In the genomic region with DNA sequence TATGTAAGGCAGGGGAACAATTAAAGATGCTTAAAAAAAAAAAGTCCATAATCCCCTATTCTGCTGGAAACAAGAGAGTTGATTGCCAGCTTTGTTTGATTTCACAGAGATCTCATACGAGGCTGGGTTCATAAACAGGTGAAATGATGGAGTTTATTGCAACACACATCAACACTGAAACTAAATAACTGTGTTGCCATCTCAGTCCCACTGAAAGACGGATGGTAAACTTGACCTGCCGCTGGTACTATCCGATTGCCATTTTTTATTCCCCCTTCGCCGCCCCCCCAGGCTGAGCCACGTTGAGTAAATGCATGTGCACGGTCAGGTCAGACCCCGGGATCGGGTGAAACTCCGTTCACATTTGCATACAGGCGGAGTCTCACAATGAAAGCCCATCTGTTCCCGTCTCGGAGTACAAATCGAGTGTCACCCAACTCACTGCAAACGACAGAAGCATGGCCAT, we compare ENCODE assay signal across 8 cellular contexts.
DNase-seq lines count a peak whose midpoint lies in the region; ATAC-seq and TF ChIP-seq lines count a peak whose summit lies in the region.
"Had no signal": no experiment of that assay in that cellular context is flagged by ENCODE, and none has a peak within 500 bp of the region (broad histone marks: within the 10 kb centered on the region; RNA-seq: fewer than 3 reads in every experiment).

No MANE protein-coding gene starts in this region.

- H3K4me1 Mint-ChIP-seq in endothelial cell (ENCODE audit: unreplicated experiment) (peaks cover 2% of the 10 kb centered on the region), type B pancreatic cell (ENCODE audit: unreplicated experiment) (peaks cover 42% of the 10 kb centered on the region)

- ATAC-seq in HG03439 (IDR thresholded peaks at IDR 0.05; ENCODE audit: unreplicated experiment) = no peak

- DNase-seq in NCI-H128 (lab: John Stamatoyannopoulos, UW; ENCODE audit: unreplicated experiment) (peak; percentile 34), NCI-H524 (lab: John Stamatoyannopoulos, UW) (peak; percentile 88 to 96), endothelial cell (ENCODE audit: low spot score) (no peak), type B pancreatic cell (ENCODE audit: extremely low spot score, unreplicated experiment) (peak; percentile 81), AG20443 (ENCODE audit: low spot score) (no peak)
- DNase-seq in stimulated activated CD4-positive, alpha-beta T cell treated with anti-CD3 and anti-CD28 coated beads, Interleukin-12 subunit alpha, Interleukin-12 subunit beta, amount 100 ng/mL, for 4 hours = no peak

- peaks cover 1% of the 10 kb centered on the region for H3K27me3 Mint-ChIP-seq in endothelial cell (ENCODE audit: unreplicated experiment)
- H3K27me3 Mint-ChIP-seq in type B pancreatic cell = no peaks in the 10 kb centered on the region

- no peaks in the 10 kb centered on the region for H3K9me3 Mint-ChIP-seq in endothelial cell (ENCODE audit: unreplicated experiment)
- no peaks in the 10 kb centered on the region for H3K9me3 Mint-ChIP-seq in type B pancreatic cell
- H3K9me3 Mint-ChIP-seq: memory B cell had no signal

- peak overlapping the region; percentile 13 for H3K4me3 Mint-ChIP-seq in endothelial cell (ENCODE audit: unreplicated experiment)
- peak overlapping the region; percentile 86 for H3K4me3 Mint-ChIP-seq in type B pancreatic cell
- H3K4me3 Mint-ChIP-seq: memory B cell had no signal

- no peak overlapping the region for H3K27ac Mint-ChIP-seq in endothelial cell (ENCODE audit: unreplicated experiment)
- H3K27ac Mint-ChIP-seq in type B pancreatic cell = peak overlapping the region; percentile 84
- H3K27ac Mint-ChIP-seq: memory B cell had no signal

- TF ChIP-seq CTCF in endothelial cell (IDR thresholded peaks at IDR 0.05; ENCODE audit: unreplicated experiment) (no peak), type B pancreatic cell (conservative IDR thresholded peaks at IDR 0.05) (no peak)

- H3K36me3 Mint-ChIP-seq in endothelial cell (ENCODE audit: low read depth, unreplicated experiment) (no peaks in the 10 kb centered on the region), type B pancreatic cell (no peaks in the 10 kb centered on the region)
- H3K36me3 Mint-ChIP-seq: memory B cell had no signal

Comparison
In these comparisons a context has a peak if more than half of its experiments do, and no peak if none do; other contexts are left out.
1. DNase-seq: peak in NCI-H128 (single experiment), NCI-H524 (2 of 2) and type B pancreatic cell (single experiment); none in endothelial cell (single experiment), AG20443 (single experiment) and stimulated activated CD4-positive, alpha-beta T cell treated with anti-CD3 and anti-CD28 coated beads, Interleukin-12 subunit alpha, Interleukin-12 subunit beta, amount 100 ng/mL, for 4 hours (single experiment).